ENCODE assay signal across 8 cellular contexts in genomic region chr17:73311781-73312641, GRCh38. TPM values are rescaled to one million over a fixed set of nuclear protein-coding genes. Genes with fewer than 3 reads are reported as not detected.
DNase-seq lines count a peak whose midpoint lies in the region; ATAC-seq and TF ChIP-seq lines count a peak whose summit lies in the region.

Gene CDC42EP4, minus strand, starts transcription at chr17:73312001. Its CDS starts 25,501 bp downstream, at chr17:73286500.

- H3K9me3 Mint-ChIP-seq in CD14-positive monocyte: no peaks in the 10 kb centered on the region

- no peaks in the 10 kb centered on the region for H3K36me3 Mint-ChIP-seq in CD14-positive monocyte

- peak; percentile 87 for ATAC-seq in GM19372 (IDR thresholded peaks at IDR 0.05; ENCODE audit: low read depth, unreplicated experiment)
- ATAC-seq in HG03520 (IDR thresholded peaks at IDR 0.05; ENCODE audit: unreplicated experiment): peak; percentile 83

- H3K4me3 Mint-ChIP-seq in CD14-positive monocyte: peak within 1 kb of the TSS; percentile 95 to 96

- TF ChIP-seq CTCF in CD14-positive monocyte (IDR thresholded peaks at IDR 0.05): no peak

- peak within 1 kb of the TSS; percentile 87 to 94 (median 91) for H3K27ac Mint-ChIP-seq in CD14-positive monocyte

- H3K4me1 Mint-ChIP-seq in CD14-positive monocyte: peaks cover 34% of the 10 kb centered on the region

- no peaks in the 10 kb centered on the region for H3K9me3 ChIP-seq in effector memory CD4-positive, alpha-beta T cell (ENCODE audit: control insufficient read depth, low read length)

- H3K4me3 ChIP-seq in effector memory CD4-positive, alpha-beta T cell (ENCODE audit: insufficient read depth, low read depth, low read length, poor library complexity, severe bottlenecking): peak within 1 kb of the TSS; percentile 96

- no peaks in the 10 kb centered on the region for H3K36me3 ChIP-seq in effector memory CD4-positive, alpha-beta T cell (ENCODE audit: control insufficient read depth, insufficient read depth, low read length)

- peaks cover 13% of the 10 kb centered on the region for H3K4me1 ChIP-seq in effector memory CD4-positive, alpha-beta T cell (ENCODE audit: control insufficient read depth, insufficient read depth, low read length, poor library complexity, severe bottlenecking)

- intact Hi-C loops in CD14-positive monocyte (cut with micrococcal nuclease): loop anchor here in 1 of 2 donors (2.0 to 5.0 kb wide), 2 partner anchors 29 to 55 kb away; no protein-coding TSS in a partner anchor

- peaks cover 0 to 3% (median 0%) of the 10 kb centered on the region in 3 donors for H3K27me3 Mint-ChIP-seq in CD14-positive monocyte (ENCODE audit: low read depth in 3 of 3)

- DNase-seq in CD14-positive monocyte (ENCODE audit: low spot score) (peak; percentile 88), NCI-H82 treated with DMSO at 0.1 percent for 48 hours (lab: John Stamatoyannopoulos, UW; ENCODE audit: unreplicated experiment) (peak; percentile 76), lung microvascular endothelial cell (ENCODE audit: low read depth in 2 of 2) (peak; percentile 94)
- peak; percentile 70 to 72 (median 71) for DNase-seq in activated CD8-positive, alpha-beta memory T cell treated with anti-CD3 and anti-CD28 coated beads for 48 hours (ENCODE audit: low read depth in 2 of 3, low spot score in 2 of 3)
- peak; percentile 70 to 81 (median 80) for DNase-seq in effector memory CD4-positive, alpha-beta T cell
- DNase-seq in stimulated activated CD4-positive, alpha-beta T cell treated with anti-CD3 and anti-CD28 coated beads, TNF-alpha, amount 100 ng/mL, for 4 hours (ENCODE audit: low read depth in 3 of 3): peak; percentile 64 to 77 (median 72)

- peak within 1 kb of the TSS; percentile 58 for H3K27ac ChIP-seq in effector memory CD4-positive, alpha-beta T cell (ENCODE audit: insufficient read depth, low read length, poor library complexity, severe bottlenecking)

- no peaks in the 10 kb centered on the region for H3K27me3 ChIP-seq in effector memory CD4-positive, alpha-beta T cell (replicated peaks; ENCODE audit: control insufficient read depth, insufficient read depth, low read length, poor library complexity, severe bottlenecking)

RNA-seq across cellular contexts. Expression of gene CDC42EP4, which starts in this region (rescaled TPM):
- 1 to 10 TPM; 6.4 to 6.6 TPM for polyA plus RNA-seq in CD14-positive monocyte
- total RNA-seq in lung microvascular endothelial cell: 3.8 and 7.2 TPM in 2 replicates

Comparison
In these comparisons a context has a peak if more than half of its experiments do, and no peak if none do; other contexts are left out.
1. Peak in every context shown above with its lines: DNase-seq, ATAC-seq, H3K4me3 ChIP-seq and H3K27ac ChIP-seq.